ENCODE assay signal across 15 cellular contexts in the genomic region with DNA sequence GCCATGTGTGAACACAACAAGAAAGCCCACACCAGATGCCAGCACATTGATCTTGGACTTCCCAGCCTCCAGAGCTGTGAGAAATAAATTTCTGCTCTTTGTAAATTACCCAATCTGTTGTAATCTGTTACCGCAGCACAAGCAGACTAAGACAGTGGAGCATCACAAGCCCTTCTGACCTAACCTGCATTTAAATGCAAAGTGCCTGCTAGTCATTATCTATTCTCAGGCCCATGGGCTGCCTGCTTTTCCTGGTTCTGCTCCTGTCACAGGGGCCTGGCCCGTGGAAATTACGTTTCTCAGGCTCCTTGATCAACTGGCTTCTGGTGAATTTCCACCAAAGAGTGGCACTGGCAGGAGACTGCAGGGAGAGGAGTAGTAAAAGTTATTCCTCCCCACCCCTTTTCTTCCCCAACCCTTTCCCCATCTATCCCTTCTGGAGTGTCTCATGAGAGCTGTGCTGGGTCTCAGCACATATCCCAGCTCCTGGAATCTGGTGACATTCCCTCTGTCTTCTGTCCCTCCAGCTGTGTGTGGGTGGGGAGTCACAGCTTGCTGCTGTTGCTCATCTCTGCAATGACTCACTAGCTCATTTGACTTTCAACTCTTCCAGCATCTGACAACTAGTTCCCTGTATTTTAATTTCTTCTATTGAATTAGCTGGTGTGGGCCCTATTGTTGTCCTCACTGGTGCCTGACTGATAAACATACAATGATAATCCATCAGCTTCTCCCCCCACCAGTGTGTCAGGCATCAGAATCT.
DNase-seq lines count a peak whose midpoint lies in the region; ATAC-seq, FAIRE-seq and TF ChIP-seq lines count a peak whose summit lies in the region.
"Had no signal": no experiment of that assay in that cellular context is flagged by ENCODE, and none has a peak within 500 bp of the region (broad histone marks: within the 10 kb centered on the region; RNA-seq: fewer than 3 reads in every experiment).

No MANE protein-coding gene starts in this region.

- no peak overlapping the region for H3K9ac ChIP-seq in K562 (ENCODE audit: insufficient read depth in 1 of 2, low read depth in 2 of 2, low read length in 2 of 2)

- DNase-seq in A172 (ENCODE audit: low spot score) (peak; percentile 81), K562 (ENCODE audit: extremely low read depth in 1 of 4, low spot score in 3 of 4) (no peak), left lung (no peak), NCI-H226 (no peak), coronary artery (ENCODE audit: low spot score) (no peak), DMS153 (lab: John Stamatoyannopoulos, UW) (no peak)
- DNase-seq: activated gamma-delta T cell; colonic mucosa; KBM-7; NCI-H2227 treated with DMSO at 0.1 percent for 48 hours; pancreas; stimulated activated naive CD8-positive, alpha-beta T cell treated with anti-CD3 and anti-CD28 coated beads, Interleukin-15, amount 100 ng/mL, for 72 hours had no signal

- in situ Hi-C loops in K562 (cut with MboI), result no loop called here

- no TSS peak for BruUV-seq in K562 (replicated peaks; lab: Mats Ljungman, UMichigan)

- intact Hi-C loops in K562 (cut with micrococcal nuclease), result no loop called here
- intact Hi-C loops in left lung (cut with DNase I), result no loop called here

- TF ChIP-seq RAD21 in K562 (CRISPR knock-in tag; conservative IDR thresholded peaks at IDR 0.05 in 1 of 2, IDR thresholded peaks at IDR 0.05 in 1 of 2), result no peak

- no peaks in the 10 kb centered on the region for H3K79me2 ChIP-seq in K562 (ENCODE audit: control insufficient read depth, insufficient read depth, low read length)

- CTCF ChIA-PET in HEK293 (lab: Yijun Ruan, JAX) (interaction anchor here (0.6 kb wide), 1 partner anchor 364 kb away, joined by 3 read pairs; no protein-coding TSS in a partner anchor), K562 (lab: Yijun Ruan, JAX; ENCODE audit: low intra/inter-chr PET ratio) (no interaction called here)

- POLR2A ChIA-PET in HEK293 (lab: Yijun Ruan, JAX) (no interaction called here), K562 (lab: Yijun Ruan, JAX) (interaction anchor here (0.7 kb wide), 1 partner anchor 1144 kb away, joined by 3 read pairs; no protein-coding TSS in a partner anchor)

- H4K20me1 ChIP-seq in K562 (replicated peaks; ENCODE audit: control insufficient read depth, insufficient read depth, low read length), result no peaks in the 10 kb centered on the region

- 0% methylated on average over 3 of the region's 3 CpGs for WGBS in K562 (ENCODE audit: insufficient coverage, low coverage, missing lambda C conversion rate)

- H3K9me3 ChIP-seq in HEK293 (ENCODE audit: control insufficient read depth, insufficient read depth, low read depth, low read length) (no peaks in the 10 kb centered on the region), K562 (replicated peaks; ENCODE audit: control insufficient read depth, insufficient read depth, low read depth, low read length) (no peaks in the 10 kb centered on the region), left lung (no peaks in the 10 kb centered on the region)
- H3K9me3 ChIP-seq: pancreas had no signal

- TF ChIP-seq POLR2A in K562 (conservative IDR thresholded peaks at IDR 0.05), result no peak

- FAIRE-seq in K562 (lab: Jason Lieb, UNC), result no peak
- FAIRE-seq: pancreas had no signal

- no peaks in the 10 kb centered on the region for H3K9me1 ChIP-seq in K562 (ENCODE audit: control insufficient read depth, insufficient read depth, low read length)

- H2AFZ ChIP-seq in K562 (ENCODE audit: low read depth, low read length), result no peak overlapping the region

- H3K4me1 ChIP-seq in HEK293 (ENCODE audit: control insufficient read depth, insufficient read depth, low read length) (peaks cover 7% of the 10 kb centered on the region), K562 (replicated peaks in 1 of 2; ENCODE audit: control insufficient read depth in 2 of 2, insufficient read depth in 2 of 2, low read length in 2 of 2) (no peaks in the 10 kb centered on the region; a peak in 1 of 5 replicates), left lung (peaks cover 0 to 2% of the 10 kb centered on the region in 2 donors)
- H3K4me1 ChIP-seq: colonic mucosa, pancreas had no signal

- H3K4me3 ChIP-seq in HEK293 (ENCODE audit: low read depth, low read length), result no peak overlapping the region
- no peak overlapping the region for H3K4me3 ChIP-seq in K562
- H3K4me3 ChIP-seq in left lung, result no peak overlapping the region
- H3K4me3 ChIP-seq in coronary artery, result no peak overlapping the region
- H3K4me3 ChIP-seq: colonic mucosa, pancreas had no signal

- H3K27ac ChIP-seq in HEK293 (ENCODE audit: extremely low read depth, low read depth, low read length) (no peak overlapping the region), K562 (ENCODE audit: extremely low read depth, low read depth, low read length) (no peak overlapping the region), left lung (no peak overlapping the region), coronary artery (no peak overlapping the region)
- H3K27ac ChIP-seq: colonic mucosa, pancreas had no signal

- no peak overlapping the region for H3K4me2 ChIP-seq in K562 (ENCODE audit: insufficient read depth, low read length)

- TF ChIP-seq EP300 in K562 (IDR thresholded peaks at IDR 0.05; ENCODE audit: low read length), result no peak

- H3K27me3 ChIP-seq in K562 (ENCODE audit: control insufficient read depth in 2 of 2, insufficient read depth in 2 of 2, low read length in 2 of 2) (peaks cover 0 to 4% of the 10 kb centered on the region in 2 experiments; a peak in 1 of 5 replicates), left lung (no peaks in the 10 kb centered on the region)
- H3K27me3 ChIP-seq: colonic mucosa, pancreas had no signal

- H3K36me3 ChIP-seq in HEK293 (ENCODE audit: control insufficient read depth in 2 of 2, insufficient read depth in 1 of 2, low read length in 2 of 2), result no peaks in the 10 kb centered on the region
- no peaks in the 10 kb centered on the region for H3K36me3 ChIP-seq in K562 (ENCODE audit: control insufficient read depth, insufficient read depth, low read length)
- no peaks in the 10 kb centered on the region for H3K36me3 ChIP-seq in left lung
- H3K36me3 ChIP-seq: colonic mucosa, pancreas had no signal

- no peak for TF ChIP-seq CTCF in HEK293 (tag by site-specific recombination; IDR thresholded peaks at IDR 0.05)
- TF ChIP-seq CTCF in K562 (IDR thresholded peaks at IDR 0.05 in 2 of 3, conservative IDR thresholded peaks at IDR 0.05 in 1 of 3; ENCODE audit: insufficient read depth in 2 of 3, low read depth in 1 of 3, low read length in 3 of 3), result no peak
- TF ChIP-seq CTCF in left lung (IDR thresholded peaks at IDR 0.05), result no peak
- no peak for TF ChIP-seq CTCF in coronary artery (IDR thresholded peaks at IDR 0.05)

- ATAC-seq in K562 (no peak), left lung (peak; percentile 33), HG02981 (IDR thresholded peaks at IDR 0.05; ENCODE audit: unreplicated experiment) (no peak)
- ATAC-seq: HCT116; stimulated activated naive CD8-positive, alpha-beta T cell treated with anti-CD3 and anti-CD28 coated beads, Interleukin-15, amount 100 ng/mL, for 72 hours had no signal

TF ChIP-seq in HEK293, 187 proteins besides CTCF, POLR2A, EP300 and RAD21 (continues in another document):
- TF ChIP-seq ZFHX2 (tag by site-specific recombination; conservative IDR thresholded peaks at IDR 0.05) (peak; percentile 47; the same call in 1 of the 2 replicates), OVOL3 (tag by site-specific recombination; IDR thresholded peaks at IDR 0.05) (no peak), ZNF221 (tag by site-specific recombination; IDR thresholded peaks at IDR 0.05; ENCODE audit: borderline replicate concordance) (no peak)
- TF ChIP-seq, protein P1, sequence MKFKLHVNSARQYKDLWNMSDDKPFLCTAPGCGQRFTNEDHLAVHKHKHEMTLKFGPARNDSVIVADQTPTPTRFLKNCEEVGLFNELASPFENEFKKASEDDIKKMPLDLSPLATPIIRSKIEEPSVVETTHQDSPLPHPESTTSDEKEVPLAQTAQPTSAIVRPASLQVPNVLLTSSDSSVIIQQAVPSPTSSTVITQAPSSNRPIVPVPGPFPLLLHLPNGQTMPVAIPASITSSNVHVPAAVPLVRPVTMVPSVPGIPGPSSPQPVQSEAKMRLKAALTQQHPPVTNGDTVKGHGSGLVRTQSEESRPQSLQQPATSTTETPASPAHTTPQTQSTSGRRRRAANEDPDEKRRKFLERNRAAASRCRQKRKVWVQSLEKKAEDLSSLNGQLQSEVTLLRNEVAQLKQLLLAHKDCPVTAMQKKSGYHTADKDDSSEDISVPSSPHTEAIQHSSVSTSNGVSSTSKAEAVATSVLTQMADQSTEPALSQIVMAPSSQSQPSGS (tag by site-specific recombination; IDR thresholded peaks at IDR 0.05; ENCODE audit: low read depth), result no peak

TF ChIP-seq in K562, 482 proteins besides CTCF, POLR2A, EP300 and RAD21:
- TF ChIP-seq, protein P2, sequence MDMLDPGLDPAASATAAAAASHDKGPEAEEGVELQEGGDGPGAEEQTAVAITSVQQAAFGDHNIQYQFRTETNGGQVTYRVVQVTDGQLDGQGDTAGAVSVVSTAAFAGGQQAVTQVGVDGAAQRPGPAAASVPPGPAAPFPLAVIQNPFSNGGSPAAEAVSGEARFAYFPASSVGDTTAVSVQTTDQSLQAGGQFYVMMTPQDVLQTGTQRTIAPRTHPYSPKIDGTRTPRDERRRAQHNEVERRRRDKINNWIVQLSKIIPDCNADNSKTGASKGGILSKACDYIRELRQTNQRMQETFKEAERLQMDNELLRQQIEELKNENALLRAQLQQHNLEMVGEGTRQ (CRISPR knock-in tag; IDR thresholded peaks at IDR 0.05), result no peak
- TF ChIP-seq NR2F6 (CRISPR knock-in tag; IDR thresholded peaks at IDR 0.05) (no peak), TAF9B (IDR thresholded peaks at IDR 0.05; ENCODE audit: partially characterized antibody) (no peak), EGR1 (conservative IDR thresholded peaks at IDR 0.05) (peak; percentile 50)
